21 cellular contexts compared by ENCODE assay signal in the genomic region with DNA sequence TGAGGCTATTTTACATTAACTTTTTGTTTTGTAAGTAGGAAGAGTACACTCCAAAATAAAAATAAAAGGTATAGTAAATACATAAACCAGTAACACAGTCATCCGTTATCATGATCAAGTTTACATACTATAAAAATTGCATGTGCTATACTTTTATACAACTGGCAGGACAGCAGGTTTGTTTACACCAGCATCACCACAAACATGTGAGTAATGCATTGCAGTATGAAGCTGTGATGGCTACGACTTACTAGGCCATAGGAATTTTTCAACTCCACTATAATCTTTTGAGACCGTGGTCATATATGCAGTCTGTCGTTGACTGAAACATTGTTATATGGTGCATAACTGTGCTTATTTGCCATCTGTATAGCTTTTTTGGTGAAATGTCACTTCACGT.
"Had no signal": no experiment of that assay in that cellular context is flagged by ENCODE, and none has a peak within 500 bp of the region (broad histone marks: within the 10 kb centered on the region; RNA-seq: fewer than 3 reads in every experiment).

No MANE protein-coding gene starts in this region.

- H3K27me3 ChIP-seq: dorsolateral prefrontal cortex, heart right ventricle, neural progenitor cell, pancreas, tibial artery had no signal

- H3K36me3 ChIP-seq: heart right ventricle, left ventricle myocardium inferior, lower lobe of right lung, neural progenitor cell, pancreas, tibial artery had no signal

- H3K27ac Mint-ChIP-seq: memory B cell; natural killer cell treated with Interleukin-12 subunit alpha and Interleukin-12 subunit beta and Interleukin-15 and Interleukin-18, amount 100 ng/mL, for 72 hours; neural progenitor cell; progenitor cell of endocrine pancreas; stimulated activated memory B cell treated with anti-CD40 and anti-IgM and Interleukin-4, amounts not matched to agents 10 μg/mL and 1 μg/mL and 100 μg/mL, for 72 hours; stimulated activated naive CD8-positive, alpha-beta T cell treated with anti-CD3 and anti-CD28 coated beads, Interleukin-15, Interleukin-2, amounts not matched to agents 100 ng/mL and 50 ng/mL, for 24 hours had no signal

- H3K27me3 Mint-ChIP-seq: memory B cell had no signal

- H3K4me2 ChIP-seq: neural progenitor cell had no signal

- H3K36me3 Mint-ChIP-seq: memory B cell; neural progenitor cell; stimulated activated memory B cell treated with anti-CD40 and anti-IgM and Interleukin-4, amounts not matched to agents 10 μg/mL and 1 μg/mL and 100 μg/mL, for 72 hours had no signal

- H3K4me3 ChIP-seq: dorsolateral prefrontal cortex, heart right ventricle, left ventricle myocardium inferior, lower lobe of right lung, neural progenitor cell, pancreas, tibial artery had no signal

- H3K4me1 ChIP-seq: heart right ventricle, left ventricle myocardium inferior, lower lobe of right lung, neural progenitor cell, pancreas, tibial artery had no signal

- H2AFZ ChIP-seq: neural progenitor cell had no signal

- H3K9ac ChIP-seq: neural progenitor cell had no signal

- H3K9me3 ChIP-seq: lower lobe of right lung, pancreas had no signal

- ATAC-seq: heart right ventricle; left cardiac atrium; lower lobe of right lung; natural killer cell treated with Interleukin-12 subunit alpha and Interleukin-12 subunit beta and Interleukin-15 and Interleukin-18, amount 100 ng/mL, for 72 hours; pancreas; right cardiac atrium; stimulated activated memory B cell treated with anti-CD40 and anti-IgM and Interleukin-4, amounts not matched to agents 10 μg/mL and 1 μg/mL and 100 μg/mL, for 72 hours had no signal

- H3K4me3 Mint-ChIP-seq: memory B cell; natural killer cell treated with Interleukin-12 subunit alpha and Interleukin-12 subunit beta and Interleukin-15 and Interleukin-18, amount 100 ng/mL, for 72 hours; neural progenitor cell; stimulated activated memory B cell treated with anti-CD40 and anti-IgM and Interleukin-4, amounts not matched to agents 10 μg/mL and 1 μg/mL and 100 μg/mL, for 72 hours; stimulated activated naive CD8-positive, alpha-beta T cell treated with anti-CD3 and anti-CD28 coated beads, Interleukin-15, Interleukin-2, amounts not matched to agents 100 ng/mL and 50 ng/mL, for 24 hours had no signal

- DNase-seq: cortex of kidney; dorsolateral prefrontal cortex; effector CD8-positive, alpha-beta T cell; heart right ventricle; hypothalamus; kidney; left cardiac atrium; left ventricle myocardium inferior; lower lobe of right lung; midbrain; nucleus accumbens; pancreas; right cardiac atrium; stimulated activated CD4-positive, alpha-beta T cell treated with anti-CD3 and anti-CD28 coated beads, Interleukin-4, amount 100 ng/mL, for 1 hour; tibial artery had no signal

- H3K4me1 Mint-ChIP-seq: memory B cell; stimulated activated memory B cell treated with anti-CD40 and anti-IgM and Interleukin-4, amounts not matched to agents 10 μg/mL and 1 μg/mL and 100 μg/mL, for 72 hours had no signal

- H3K27ac ChIP-seq: dorsolateral prefrontal cortex, heart right ventricle, left ventricle myocardium inferior, lower lobe of right lung, neural progenitor cell, pancreas, tibial artery had no signal
